ENCODE assay signal across 8 cellular contexts in genomic region chr2:197838036-197838435, GRCh38. TPM values are rescaled to one million over a fixed set of nuclear protein-coding genes. Genes with fewer than 3 reads are reported as not detected.
A peak's percentile ranks its signal among the peaks of the same experiment; 100 is the strongest.
DNase-seq lines count a peak whose midpoint lies in the region; ATAC-seq and TF ChIP-seq lines count a peak whose summit lies in the region.

No MANE protein-coding gene starts in this region.

- no peak for TF ChIP-seq CTCF in GM06990 (IDR thresholded peaks at IDR 0.05; ENCODE audit: insufficient read depth, low read length, poor library complexity, severe bottlenecking)
- TF ChIP-seq CTCF in brain microvascular endothelial cell (IDR thresholded peaks at IDR 0.05; ENCODE audit: low read depth, low read length, missing control alignments) = no peak

- H3K27ac Mint-ChIP-seq in natural killer cell treated with Interleukin-12 subunit alpha and Interleukin-12 subunit beta and Interleukin-15 and Interleukin-18, amount 100 ng/mL, for 72 hours = peak overlapping the region in 1 of 2 donors; percentile 11

- H3K27me3 ChIP-seq in GM06990 (replicated peaks; ENCODE audit: control insufficient read depth, insufficient read depth, low read length) (no peaks in the 10 kb centered on the region), brain microvascular endothelial cell (replicated peaks) (no peaks in the 10 kb centered on the region)

- H3K27me3 Mint-ChIP-seq in natural killer cell treated with Interleukin-12 subunit alpha and Interleukin-12 subunit beta and Interleukin-15 and Interleukin-18, amount 100 ng/mL, for 72 hours = peaks cover 8 to 12% of the 10 kb centered on the region in 2 donors

- H3K27ac ChIP-seq in brain microvascular endothelial cell = no peak overlapping the region

- DNase-seq in GM06990 (ENCODE audit: extremely low read depth, insufficient read length) (peak; percentile 21), brain microvascular endothelial cell (peak; percentile 43), cerebellar nuclear complex (lab: John Stamatoyannopoulos, UW) (no peak), NCI-H510A treated with DMSO at 0.1 percent for 48 hours (lab: John Stamatoyannopoulos, UW) (no peak), NCI-H2196 treated with DMSO at 0.1 percent for 48 hours (lab: John Stamatoyannopoulos, UW; ENCODE audit: unreplicated experiment) (no peak)
- DNase-seq in natural killer cell treated with Interleukin-12 subunit alpha and Interleukin-12 subunit beta and Interleukin-15 and Interleukin-18, amount 100 ng/mL, for 72 hours (ENCODE audit: low spot score) = no peak

- no peak overlapping the region for H3K4me3 ChIP-seq in GM06990 (replicated peaks; ENCODE audit: low read depth, low read length)
- H3K4me3 ChIP-seq in brain microvascular endothelial cell (ENCODE audit: low read depth, low read length) = no peak overlapping the region

- H3K9me3 Mint-ChIP-seq in natural killer cell treated with Interleukin-12 subunit alpha and Interleukin-12 subunit beta and Interleukin-15 and Interleukin-18, amount 100 ng/mL, for 72 hours = no peaks in the 10 kb centered on the region

- peak; percentile 99 for ATAC-seq in GM21367 (IDR thresholded peaks at IDR 0.05; ENCODE audit: unreplicated experiment)
- peak; percentile 99 for ATAC-seq in HG03558 (IDR thresholded peaks at IDR 0.05; ENCODE audit: extremely low read depth, unreplicated experiment)
- ATAC-seq in natural killer cell treated with Interleukin-12 subunit alpha and Interleukin-12 subunit beta and Interleukin-15 and Interleukin-18, amount 100 ng/mL, for 72 hours = peak; percentile 69 to 87

- peak overlapping the region; percentile 45 for H3K4me3 Mint-ChIP-seq in natural killer cell treated with Interleukin-12 subunit alpha and Interleukin-12 subunit beta and Interleukin-15 and Interleukin-18, amount 100 ng/mL, for 72 hours

- peaks cover 0 to 17% of the 10 kb centered on the region in 2 donors for H3K4me1 Mint-ChIP-seq in natural killer cell treated with Interleukin-12 subunit alpha and Interleukin-12 subunit beta and Interleukin-15 and Interleukin-18, amount 100 ng/mL, for 72 hours (ENCODE audit: low read depth in 2 of 2)

- H3K36me3 ChIP-seq in GM06990 (ENCODE audit: control insufficient read depth, insufficient read depth, low read length) (no peaks in the 10 kb centered on the region), brain microvascular endothelial cell (replicated peaks) (no peaks in the 10 kb centered on the region)

- in situ Hi-C loops in brain microvascular endothelial cell (cut with HindIII; ENCODE audit: low pct_ligation_motif_present, low sequenced_read_pairs) = no loop called here

- no peaks in the 10 kb centered on the region for H3K36me3 Mint-ChIP-seq in natural killer cell treated with Interleukin-12 subunit alpha and Interleukin-12 subunit beta and Interleukin-15 and Interleukin-18, amount 100 ng/mL, for 72 hours

RNA-seq across cellular contexts. Expression of gene PLCL1, which starts 33.6 kb away (rescaled TPM):
- total RNA-seq in natural killer cell treated with Interleukin-12 subunit alpha and Interleukin-12 subunit beta and Interleukin-15 and Interleukin-18, amount 100 ng/mL, for 72 hours = under 1 TPM; 0.14 to 0.95 TPM

RNA-seq across cellular contexts. Expression of gene BOLL, which starts 52.9 kb away (rescaled TPM):
- not detected for total RNA-seq in natural killer cell treated with Interleukin-12 subunit alpha and Interleukin-12 subunit beta and Interleukin-15 and Interleukin-18, amount 100 ng/mL, for 72 hours

Comparison
In these comparisons a context has a peak if more than half of its experiments do, and no peak if none do; other contexts are left out.
1. DNase-seq: peak in GM06990 (single experiment) and brain microvascular endothelial cell (single experiment); none in natural killer cell treated with Interleukin-12 subunit alpha and Interleukin-12 subunit beta and Interleukin-15 and Interleukin-18, amount 100 ng/mL, for 72 hours (single experiment), cerebellar nuclear complex (0 of 2), NCI-H510A treated with DMSO at 0.1 percent for 48 hours (single experiment) and NCI-H2196 treated with DMSO at 0.1 percent for 48 hours (single experiment).
2. Peak in every context shown above with its lines, with median percentiles within 50 percentile points of each other: ATAC-seq.